In genomic region chr13:41470187-41470586, GRCh38 we compare ENCODE assay signal across 17 cellular contexts. TPM values are rescaled to one million over a fixed set of nuclear protein-coding genes. Genes with fewer than 3 reads are reported as not detected.
DNase-seq lines count a peak whose midpoint lies in the region; ATAC-seq lines count a peak whose summit lies in the region.
"Had no signal": no experiment of that assay in that cellular context is flagged by ENCODE, and none has a peak within 500 bp of the region (broad histone marks: within the 10 kb centered on the region; RNA-seq: fewer than 3 reads in every experiment).

No MANE protein-coding gene starts in this region.

- H3K27ac ChIP-seq in naive thymus-derived CD4-positive, alpha-beta T cell (ENCODE audit: low read depth, low read length), result no peak overlapping the region
- H3K27ac ChIP-seq: KMS-11, ovary had no signal

- H3K4me3 Mint-ChIP-seq in naive thymus-derived CD4-positive, alpha-beta T cell, result peak overlapping the region in 9 of 10 donors; percentile 10 to 60 (median 25)

- peak; percentile 19 for ATAC-seq in naive thymus-derived CD4-positive, alpha-beta T cell
- ATAC-seq in stimulated activated naive CD8-positive, alpha-beta T cell treated with anti-CD3 and anti-CD28 coated beads, Interleukin-15, Interleukin-2, amounts not matched to agents 100 U/mL and 50 U/mL, for 24 hours, result peak; percentile 86
- no peak for ATAC-seq in GM21381 (IDR thresholded peaks at IDR 0.05; ENCODE audit: unreplicated experiment)

- H3K4me1 ChIP-seq in naive thymus-derived CD4-positive, alpha-beta T cell (ENCODE audit: control insufficient read depth in 2 of 2, insufficient read depth in 2 of 2, low read length in 2 of 2), result peaks cover 19 to 51% of the 10 kb centered on the region in 2 donors

- H3K27me3 Mint-ChIP-seq in naive thymus-derived CD4-positive, alpha-beta T cell, result no peaks in the 10 kb centered on the region

- peaks cover 0 to 16% (median 5%) of the 10 kb centered on the region in 11 donors for H3K9me3 Mint-ChIP-seq in naive thymus-derived CD4-positive, alpha-beta T cell

- H3K36me3 ChIP-seq in naive thymus-derived CD4-positive, alpha-beta T cell (ENCODE audit: control insufficient read depth in 2 of 3, insufficient read depth in 3 of 3, low read length in 3 of 3), result peaks cover 21 to 34% (median 28%) of the 10 kb centered on the region in 3 experiments
- H3K36me3 ChIP-seq: ovary had no signal

- DNase-seq in activated T-cell treated with anti-CD3 and anti-CD28 coated beads for 24 hours (ENCODE audit: low read depth), result peak; percentile 54
- no peak for DNase-seq in activated T-cell treated with anti-CD3 and anti-CD28 coated beads for 4 hours
- peak; percentile 59 to 60 for DNase-seq in activated T-cell treated with anti-CD3 and anti-CD28 coated beads, Interleukin-2, amount 50 U/mL, for 48 hours
- DNase-seq in naive thymus-derived CD4-positive, alpha-beta T cell, result peak in 1 of 9 donors; percentile 59
- peak; percentile 62 for DNase-seq in stimulated activated naive CD8-positive, alpha-beta T cell treated with anti-CD3 and anti-CD28 coated beads, Interleukin-15, Interleukin-2, amounts not matched to agents 100 U/mL and 50 U/mL, for 24 hours
- DNase-seq in NCI-H345 treated with DMSO at 0.1 percent for 48 hours (lab: John Stamatoyannopoulos, UW; ENCODE audit: unreplicated experiment), result no peak
- no peak for DNase-seq in NCI-H128 (lab: John Stamatoyannopoulos, UW; ENCODE audit: unreplicated experiment)
- DNase-seq: ACHN, amygdala, caudate nucleus, glutamatergic neuron, HCEC 1CT, NCI-H2081 treated with DMSO at 0.1 percent for 48 hours, NCI-H526 treated with DMSO at 0.1 percent for 48 hours, ovary had no signal

- CTCF ChIA-PET in naive thymus-derived CD4-positive, alpha-beta T cell (lab: Charles Lee), result interaction anchor here (1.6 to 3.5 kb wide), 2 partner anchors 11 to 18 kb away, joined by 8 to 22 read pairs; partner anchors contain the start of gene RGCC

- H3K36me3 Mint-ChIP-seq in naive thymus-derived CD4-positive, alpha-beta T cell, result peaks cover 12 to 63% (median 57%) of the 10 kb centered on the region in 5 donors

- peak overlapping the region in 8 of 9 donors; percentile 29 to 99 (median 93) for H3K27ac Mint-ChIP-seq in naive thymus-derived CD4-positive, alpha-beta T cell

- H3K4me1 Mint-ChIP-seq in naive thymus-derived CD4-positive, alpha-beta T cell, result peaks cover 25 to 96% (median 81%) of the 10 kb centered on the region in 7 donors

- H3K9me3 ChIP-seq in naive thymus-derived CD4-positive, alpha-beta T cell (ENCODE audit: control insufficient read depth in 2 of 3, low read length in 3 of 3), result no peaks in the 10 kb centered on the region
- H3K9me3 ChIP-seq: ovary had no signal

- intact Hi-C loops in naive thymus-derived CD4-positive, alpha-beta T cell (cut with micrococcal nuclease), result no loop called here

- no peak overlapping the region for H3K4me3 ChIP-seq in naive thymus-derived CD4-positive, alpha-beta T cell (ENCODE audit: low read length)
- H3K4me3 ChIP-seq: ovary had no signal

- H3K27me3 ChIP-seq in naive thymus-derived CD4-positive, alpha-beta T cell (ENCODE audit: control insufficient read depth in 2 of 2, insufficient read depth in 2 of 2, low read length in 2 of 2), result no peaks in the 10 kb centered on the region
- H3K27me3 ChIP-seq: ovary had no signal

- POLR2A ChIA-PET in naive thymus-derived CD4-positive, alpha-beta T cell (lab: Charles Lee), result interaction anchor here (1.6 to 11.0 kb wide), 5 partner anchors 8 to 90 kb away, joined by 4 to 284 read pairs (median 15); no protein-coding TSS in a partner anchor

RNA-seq across cellular contexts. Expression of gene RGCC, which starts 12.8 kb away (rescaled TPM):
- total RNA-seq in naive thymus-derived CD4-positive, alpha-beta T cell, result 100 to 1,000 TPM in 4 of 5 experiments, 10 to 100 TPM in 1; 45.9 to 402 (median 197) TPM
- 100 to 1,000 TPM; 123 to 284 TPM for polyA plus RNA-seq in naive thymus-derived CD4-positive, alpha-beta T cell

Comparison
In these comparisons a context has a peak if more than half of its experiments do, and no peak if none do; other contexts are left out.
1. DNase-seq: peak in activated T-cell treated with anti-CD3 and anti-CD28 coated beads for 24 hours (single experiment), activated T-cell treated with anti-CD3 and anti-CD28 coated beads, Interleukin-2, amount 50 U/mL, for 48 hours (2 of 2) and stimulated activated naive CD8-positive, alpha-beta T cell treated with anti-CD3 and anti-CD28 coated beads, Interleukin-15, Interleukin-2, amounts not matched to agents 100 U/mL and 50 U/mL, for 24 hours (single experiment); none in activated T-cell treated with anti-CD3 and anti-CD28 coated beads for 4 hours (single experiment), NCI-H345 treated with DMSO at 0.1 percent for 48 hours (single experiment) and NCI-H128 (single experiment).